8 cellular contexts compared by ENCODE assay signal in the genomic region with DNA sequence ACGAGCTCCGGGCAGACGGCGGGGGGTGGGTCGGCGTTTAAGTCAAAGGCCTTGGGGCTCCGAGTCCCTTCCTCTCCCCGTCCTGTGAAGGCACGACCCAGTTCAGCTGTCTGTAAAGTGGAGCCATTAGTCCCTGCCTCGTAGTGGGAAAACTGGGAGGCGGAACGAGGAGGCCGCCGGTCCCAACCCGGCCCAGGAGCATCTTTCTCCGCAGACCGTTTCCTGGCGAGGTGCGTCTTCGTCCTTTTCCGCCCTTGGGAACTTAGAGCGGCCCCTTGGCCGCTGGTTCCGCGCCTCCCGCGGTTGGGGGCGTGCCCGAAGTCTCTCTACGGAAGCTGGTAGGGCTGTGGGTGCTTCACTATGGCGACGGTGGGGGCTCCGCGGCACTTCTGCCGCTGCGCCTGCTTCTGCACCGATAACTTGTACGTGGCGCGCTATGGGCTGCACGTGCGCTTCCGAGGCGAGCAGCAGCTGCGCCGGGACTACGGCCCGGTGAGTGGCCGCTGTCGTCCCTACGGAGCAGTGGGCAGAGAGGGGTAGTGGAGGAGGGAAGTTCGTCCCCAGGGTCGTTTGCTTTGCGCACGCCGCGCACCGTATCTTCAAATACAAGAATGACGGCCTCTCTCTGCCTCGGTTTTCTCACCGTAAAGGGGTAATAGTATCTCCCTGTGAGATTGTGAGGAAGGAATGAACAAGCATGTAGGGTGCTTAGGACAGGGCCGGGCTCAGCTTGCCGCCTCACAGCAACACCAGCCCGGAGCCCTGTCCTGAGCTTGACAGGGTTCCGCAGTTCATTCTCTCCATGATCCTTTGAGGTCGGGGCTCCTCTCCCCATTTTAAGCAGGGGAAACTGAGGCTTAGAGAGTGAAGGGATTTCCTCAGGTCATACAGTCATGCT. TPM values are rescaled to one million over a fixed set of nuclear protein-coding genes. Genes with fewer than 3 reads are reported as not detected.
DNase-seq lines count a peak whose midpoint lies in the region; ATAC-seq and TF ChIP-seq lines count a peak whose summit lies in the region.

A gene (plus strand): TSS at position 353 of the 898 bp plus-strand sequence. CDS start 8 bp downstream, at position 361.

- peaks cover 37% of the 10 kb centered on the region for H3K4me1 Mint-ChIP-seq in CD4-positive, alpha-beta T cell (ENCODE audit: low read depth)
- H3K4me1 Mint-ChIP-seq in activated CD4-positive, alpha-beta memory T cell treated with anti-CD3 and anti-CD28 coated beads, Interleukin-2, amount 10 ng/mL, durations not matched to agents 7 days and 5 days, result peaks cover 42% of the 10 kb centered on the region

- intact Hi-C loops in CD4-positive, alpha-beta T cell (cut with DNase I, micrococcal nuclease), result loop anchor here (1.0 to 10.0 kb wide), 9 partner anchors 9 to 1508 kb away; a partner anchor contains a TSS
- intact Hi-C loops in lower lobe of right lung (cut with DNase I), result no loop called here

- no peaks in the 10 kb centered on the region for H3K27me3 ChIP-seq in CD4-positive, alpha-beta T cell (ENCODE audit: control insufficient read depth, insufficient read depth, low read length)
- no peaks in the 10 kb centered on the region for H3K27me3 ChIP-seq in lower lobe of right lung (ENCODE audit: low read depth)

- DNase-seq in CD4-positive, alpha-beta T cell, result peak; percentile 87 to 92 (median 90)
- DNase-seq in HK-2 (ENCODE audit: unreplicated experiment) (peak; percentile 89), NCI-H82 treated with DMSO at 0.1 percent for 48 hours (lab: John Stamatoyannopoulos, UW; ENCODE audit: unreplicated experiment) (peak; percentile 72), ecto neural progenitor cell (ENCODE audit: low spot score) (peak; percentile 95), lower lobe of right lung (peak; percentile 95)
- DNase-seq in activated CD4-positive, alpha-beta memory T cell treated with anti-CD3 and anti-CD28 coated beads, Interleukin-2, amount 10 ng/mL, durations not matched to agents 7 days and 5 days, result peak; percentile 95
- DNase-seq in stimulated activated CD4-positive, alpha-beta T cell treated with anti-CD3 and anti-CD28 coated beads, TNF-alpha, amount 100 ng/mL, for 1 hour (ENCODE audit: low read depth in 3 of 3, low spot score in 1 of 3), result peak; percentile 78 to 83 (median 78)

- H3K27ac ChIP-seq in CD4-positive, alpha-beta T cell (ENCODE audit: low read depth, low read length), result peak within 1 kb of the TSS; percentile 100
- H3K27ac ChIP-seq in lower lobe of right lung, result peak within 1 kb of the TSS; percentile 99

- H3K27ac Mint-ChIP-seq in CD4-positive, alpha-beta T cell, result peak within 1 kb of the TSS; percentile 98
- peak within 1 kb of the TSS; percentile 98 for H3K27ac Mint-ChIP-seq in activated CD4-positive, alpha-beta memory T cell treated with anti-CD3 and anti-CD28 coated beads, Interleukin-2, amount 10 ng/mL, durations not matched to agents 7 days and 5 days

- POLR2A ChIA-PET in CD4-positive, alpha-beta T cell (lab: Charles Lee), result interaction anchor here (0.5 to 3.1 kb wide), 29 partner anchors 8 to 737 kb away, joined by 3 to 58 read pairs (median 4); a partner anchor contains a TSS
- POLR2A ChIA-PET in activated CD4-positive, alpha-beta memory T cell treated with anti-CD3 and anti-CD28 coated beads, Interleukin-2, amount 10 ng/mL, durations not matched to agents 7 days and 5 days (lab: Charles Lee), result interaction anchor here (0.6 to 3.0 kb wide), 30 partner anchors 9 to 483 kb away, joined by 3 to 46 read pairs (median 4); a partner anchor contains a TSS

- ATAC-seq in CD4-positive, alpha-beta T cell (ENCODE audit: poor library complexity), result peak; percentile 79
- ATAC-seq in GM19455 (IDR thresholded peaks at IDR 0.05; ENCODE audit: unreplicated experiment) (peak; percentile 79), lower lobe of right lung (peak; percentile 96 to 97)

- H3K4me3 Mint-ChIP-seq in CD4-positive, alpha-beta T cell, result peak within 1 kb of the TSS; percentile 98
- H3K4me3 Mint-ChIP-seq in activated CD4-positive, alpha-beta memory T cell treated with anti-CD3 and anti-CD28 coated beads, Interleukin-2, amount 10 ng/mL, durations not matched to agents 7 days and 5 days, result peak within 1 kb of the TSS; percentile 97

- H3K9me3 Mint-ChIP-seq in CD4-positive, alpha-beta T cell, result no peaks in the 10 kb centered on the region
- no peaks in the 10 kb centered on the region for H3K9me3 Mint-ChIP-seq in activated CD4-positive, alpha-beta memory T cell treated with anti-CD3 and anti-CD28 coated beads, Interleukin-2, amount 10 ng/mL, durations not matched to agents 7 days and 5 days

- no peak for TF ChIP-seq CTCF in CD4-positive, alpha-beta T cell (IDR thresholded peaks at IDR 0.05)
- no peak for TF ChIP-seq CTCF in lower lobe of right lung (IDR thresholded peaks at IDR 0.05)

- H3K27me3 Mint-ChIP-seq in CD4-positive, alpha-beta T cell, result no peaks in the 10 kb centered on the region
- H3K27me3 Mint-ChIP-seq in activated CD4-positive, alpha-beta memory T cell treated with anti-CD3 and anti-CD28 coated beads, Interleukin-2, amount 10 ng/mL, durations not matched to agents 7 days and 5 days, result no peaks in the 10 kb centered on the region

- peaks cover 13% of the 10 kb centered on the region for H3K36me3 ChIP-seq in lower lobe of right lung

- no peaks in the 10 kb centered on the region for H3K9me3 ChIP-seq in CD4-positive, alpha-beta T cell (ENCODE audit: control insufficient read depth, low read length)
- no peaks in the 10 kb centered on the region for H3K9me3 ChIP-seq in lower lobe of right lung

- CTCF ChIA-PET in CD4-positive, alpha-beta T cell (lab: Charles Lee), result interaction anchor here (1.2 kb wide), 1 partner anchor 8 kb away, joined by 3 read pairs; a partner anchor contains a TSS
- CTCF ChIA-PET in activated CD4-positive, alpha-beta memory T cell treated with anti-CD3 and anti-CD28 coated beads, Interleukin-2, amount 10 ng/mL, durations not matched to agents 7 days and 5 days (lab: Charles Lee), result interaction anchor here (0.6 to 3.3 kb wide), 6 partner anchors 22 to 263 kb away, joined by 3 to 12 read pairs (median 4); no protein-coding TSS in a partner anchor

- peaks cover 48% of the 10 kb centered on the region for H3K4me1 ChIP-seq in lower lobe of right lung

- H3K4me3 ChIP-seq in lower lobe of right lung, result peak within 1 kb of the TSS; percentile 97

- H3K36me3 Mint-ChIP-seq in CD4-positive, alpha-beta T cell (ENCODE audit: low read depth), result peaks cover 20% of the 10 kb centered on the region
- peaks cover 6% of the 10 kb centered on the region for H3K36me3 Mint-ChIP-seq in activated CD4-positive, alpha-beta memory T cell treated with anti-CD3 and anti-CD28 coated beads, Interleukin-2, amount 10 ng/mL, durations not matched to agents 7 days and 5 days (ENCODE audit: low read depth)

RNA-seq across cellular contexts. Expression of the gene that starts here (rescaled TPM):
- total RNA-seq in CD4-positive, alpha-beta T cell, result 10 to 100 TPM; 12.0 to 14.9 TPM
- total RNA-seq in activated CD4-positive, alpha-beta memory T cell treated with anti-CD3 and anti-CD28 coated beads, Interleukin-2, amount 10 ng/mL, durations not matched to agents 7 days and 5 days, result 10 to 100 TPM; 24.7 to 25.4 TPM
- total RNA-seq in lower lobe of right lung, result 19.5 TPM

Comparison
In these comparisons a context has a peak if more than half of its experiments do, and no peak if none do; other contexts are left out.
1. Peak in every context shown above with its lines: DNase-seq, ATAC-seq, H3K4me3 ChIP-seq and H3K27ac ChIP-seq.